Comparison of ENCODE assay signal across 15 cellular contexts in the genomic region with DNA sequence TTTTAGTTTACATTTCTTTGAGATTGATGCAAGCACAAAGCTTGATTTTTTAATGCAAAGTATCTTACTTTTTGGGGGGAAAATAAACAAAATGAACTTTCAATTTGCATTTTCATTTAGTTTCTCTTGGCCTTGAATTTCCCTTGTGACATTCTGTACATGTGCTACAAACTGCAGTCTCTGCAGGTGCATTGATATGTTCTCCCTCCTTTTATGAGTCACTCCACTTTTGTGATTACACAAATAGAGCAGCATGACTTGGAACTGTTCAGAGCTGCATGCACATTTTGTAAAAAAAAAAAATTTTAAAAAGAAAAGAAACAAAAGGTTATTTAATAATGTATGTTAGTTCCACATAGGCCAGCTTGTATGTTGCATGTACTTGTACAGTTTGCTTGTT.
DNase-seq lines count a peak whose midpoint lies in the region; ATAC-seq and TF ChIP-seq lines count a peak whose summit lies in the region.
"Had no signal": no experiment of that assay in that cellular context is flagged by ENCODE, and none has a peak within 500 bp of the region (broad histone marks: within the 10 kb centered on the region; RNA-seq: fewer than 3 reads in every experiment).

No MANE protein-coding gene starts in this region.

- intact Hi-C loops in activated CD4-positive, alpha-beta T cell treated with anti-CD3 and anti-CD28 coated beads, Interleukin-2, amount 10 ng/mL, durations not matched to agents 24 days and 14 days (cut with micrococcal nuclease) = no loop called here
- intact Hi-C loops in body of pancreas (cut with DNase I) = no loop called here

- no peak overlapping the region for H3K27ac Mint-ChIP-seq in activated CD4-positive, alpha-beta T cell treated with anti-CD3 and anti-CD28 coated beads, Interleukin-2, amount 10 ng/mL, durations not matched to agents 24 days and 14 days
- H3K27ac Mint-ChIP-seq: CD14-positive monocyte; CD8-positive, alpha-beta T cell; HFFc6 had no signal

- no peak overlapping the region for H3K27ac ChIP-seq in body of pancreas
- H3K27ac ChIP-seq: 22Rv1, KMS-11 had no signal

- H3K9me3 Mint-ChIP-seq in activated CD4-positive, alpha-beta T cell treated with anti-CD3 and anti-CD28 coated beads, Interleukin-2, amount 10 ng/mL, durations not matched to agents 24 days and 14 days = no peaks in the 10 kb centered on the region
- H3K9me3 Mint-ChIP-seq: CD14-positive monocyte; CD8-positive, alpha-beta T cell; HFFc6 had no signal

- ATAC-seq in HG03039 (IDR thresholded peaks at IDR 0.05; ENCODE audit: unreplicated experiment) (peak; percentile 53), HG03097 (IDR thresholded peaks at IDR 0.05; ENCODE audit: low FRiP score, unreplicated experiment) (no peak), body of pancreas (no peak)
- ATAC-seq: CD8-positive, alpha-beta T cell; GM12878 had no signal

- TF ChIP-seq POLR2A in body of pancreas (IDR thresholded peaks at IDR 0.05) = no peak

- TF ChIP-seq CTCF in epithelial cell of esophagus (IDR thresholded peaks at IDR 0.05; ENCODE audit: insufficient read depth, low read depth, low read length, missing control alignments) = no peak
- no peak for TF ChIP-seq CTCF in body of pancreas (IDR thresholded peaks at IDR 0.05)

- H3K36me3 ChIP-seq in body of pancreas (replicated peaks in 1 of 2; ENCODE audit: insufficient read depth in 1 of 2, low read depth in 2 of 2) = no peaks in the 10 kb centered on the region
- H3K36me3 ChIP-seq: HAP-1 had no signal

- peaks cover 10% of the 10 kb centered on the region for H3K27me3 Mint-ChIP-seq in activated CD4-positive, alpha-beta T cell treated with anti-CD3 and anti-CD28 coated beads, Interleukin-2, amount 10 ng/mL, durations not matched to agents 24 days and 14 days

- no peaks in the 10 kb centered on the region for H3K4me1 ChIP-seq in body of pancreas
- H3K4me1 ChIP-seq: Caco-2, HAP-1 had no signal

- no peaks in the 10 kb centered on the region for H3K9me3 ChIP-seq in body of pancreas
- H3K9me3 ChIP-seq: Caco-2, HAP-1 had no signal

- H3K36me3 Mint-ChIP-seq in activated CD4-positive, alpha-beta T cell treated with anti-CD3 and anti-CD28 coated beads, Interleukin-2, amount 10 ng/mL, durations not matched to agents 24 days and 14 days (ENCODE audit: low read depth) = no peaks in the 10 kb centered on the region
- H3K36me3 Mint-ChIP-seq: CD14-positive monocyte; CD8-positive, alpha-beta T cell had no signal

- H3K4me3 ChIP-seq in epithelial cell of esophagus (ENCODE audit: low read length) (no peak overlapping the region), body of pancreas (no peak overlapping the region)
- H3K4me3 ChIP-seq: GM12878, HAP-1 had no signal

- peak; percentile 19 for DNase-seq in activated CD4-positive, alpha-beta T cell treated with anti-CD3 and anti-CD28 coated beads, Interleukin-2, amount 10 ng/mL, durations not matched to agents 24 days and 14 days
- DNase-seq in activated CD4-positive, alpha-beta T cell treated with anti-CD3 and anti-CD28 coated beads, Interleukin-2, amount 50 U/mL, for 1 hour = no peak
- DNase-seq in epithelial cell of esophagus (ENCODE audit: low read depth) (peak; percentile 30), body of pancreas (no peak)
- no peak for DNase-seq in stimulated activated CD4-positive, alpha-beta T cell treated with anti-CD3 and anti-CD28 coated beads, Interleukin-1b, Interleukin-23, amount 100 ng/mL, for 48 hours
- DNase-seq: Caco-2; CD8-positive, alpha-beta T cell; HFFc6 had no signal

- peaks cover 2% of the 10 kb centered on the region for H3K4me1 Mint-ChIP-seq in activated CD4-positive, alpha-beta T cell treated with anti-CD3 and anti-CD28 coated beads, Interleukin-2, amount 10 ng/mL, durations not matched to agents 24 days and 14 days
- H3K4me1 Mint-ChIP-seq: CD14-positive monocyte had no signal

- H3K4me3 Mint-ChIP-seq in activated CD4-positive, alpha-beta T cell treated with anti-CD3 and anti-CD28 coated beads, Interleukin-2, amount 10 ng/mL, durations not matched to agents 24 days and 14 days = no peak overlapping the region
- H3K4me3 Mint-ChIP-seq: CD14-positive monocyte; CD8-positive, alpha-beta T cell; HFFc6 had no signal

- H3K27me3 ChIP-seq in body of pancreas = no peaks in the 10 kb centered on the region

Comparison
In these comparisons a context has a peak if more than half of its experiments do, and no peak if none do; other contexts are left out.
1. DNase-seq: peak in activated CD4-positive, alpha-beta T cell treated with anti-CD3 and anti-CD28 coated beads, Interleukin-2, amount 10 ng/mL, durations not matched to agents 24 days and 14 days (single experiment) and epithelial cell of esophagus (single experiment); none in activated CD4-positive, alpha-beta T cell treated with anti-CD3 and anti-CD28 coated beads, Interleukin-2, amount 50 U/mL, for 1 hour (single experiment), body of pancreas (0 of 4) and stimulated activated CD4-positive, alpha-beta T cell treated with anti-CD3 and anti-CD28 coated beads, Interleukin-1b, Interleukin-23, amount 100 ng/mL, for 48 hours (single experiment).